In the genomic region with DNA sequence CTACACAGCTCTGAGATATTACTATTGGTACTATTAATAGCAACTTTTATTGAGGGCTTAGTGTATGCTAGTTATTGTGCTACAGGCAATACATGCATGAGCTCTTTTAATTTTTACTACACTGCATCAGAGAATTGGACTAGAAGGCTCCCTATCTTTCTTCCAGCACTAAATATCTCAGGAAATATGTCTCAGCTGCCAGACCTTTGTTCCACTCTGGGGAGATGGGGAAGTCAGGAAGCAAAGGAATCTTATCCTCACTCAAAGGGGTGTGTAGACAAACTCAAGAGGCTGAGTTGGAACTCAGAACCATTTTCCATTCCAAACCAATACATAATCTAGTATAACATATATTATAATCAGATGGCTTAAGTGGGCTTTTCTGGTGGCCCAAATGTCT, we compare ENCODE assay signal across 20 cellular contexts.
A peak's percentile ranks its signal among the peaks of the same experiment; 100 is the strongest.
DNase-seq lines count a peak whose midpoint lies in the region; ATAC-seq and TF ChIP-seq lines count a peak whose summit lies in the region.
"Had no signal": no experiment of that assay in that cellular context is flagged by ENCODE, and none has a peak within 500 bp of the region (broad histone marks: within the 10 kb centered on the region; RNA-seq: fewer than 3 reads in every experiment).

No MANE protein-coding gene starts in this region.

- in situ Hi-C loops in Panc1 (cut with HindIII; ENCODE audit: low pct_unique_long_range_greater_than_20kb, low sequenced_read_pairs), result no loop called here

- H3K9me3 ChIP-seq in Panc1 (ENCODE audit: control insufficient read depth, insufficient read depth, low read depth, low read length) (peaks cover 22% of the 10 kb centered on the region; the same call in 1 of the 2 replicates), smooth muscle cell (replicated peaks; ENCODE audit: low read depth) (no peaks in the 10 kb centered on the region)
- H3K9me3 ChIP-seq: A549 had no signal

- ATAC-seq in Panc1 (no peak), left lobe of liver (peak; percentile 41)
- ATAC-seq: A549; CD8-positive, alpha-beta T cell had no signal

- H4K20me1 ChIP-seq in smooth muscle cell (ENCODE audit: low read depth), result no peaks in the 10 kb centered on the region
- H4K20me1 ChIP-seq: BLaER1 treated with 17β-estradiol and CSF1 and Interleukin-3, amounts not matched to agents 10 nM and 100 nM had no signal

- H3K4me1 ChIP-seq in Panc1 (ENCODE audit: control insufficient read depth, insufficient read depth, low read length), result no peaks in the 10 kb centered on the region; the same call in 1 of the 2 replicates
- H3K4me1 ChIP-seq in smooth muscle cell (ENCODE audit: low read depth), result peaks cover 15% of the 10 kb centered on the region

- H3K4me2 ChIP-seq in smooth muscle cell, result peak overlapping the region; percentile 57
- H3K4me2 ChIP-seq: A549; BLaER1 treated with 17β-estradiol and CSF1 and Interleukin-3, amounts not matched to agents 10 nM and 100 nM had no signal

- no peaks in the 10 kb centered on the region for H3F3A ChIP-seq in smooth muscle cell (ENCODE audit: low read depth)

- POLR2A ChIA-PET in Panc1 (lab: Charles Lee), result no interaction called here

- no peak for TF ChIP-seq CTCF in Panc1 (IDR thresholded peaks at IDR 0.05)
- TF ChIP-seq CTCF in fibroblast of pulmonary artery (IDR thresholded peaks at IDR 0.05; ENCODE audit: low read length, missing control alignments), result no peak
- no peak for TF ChIP-seq CTCF in smooth muscle cell (IDR thresholded peaks at IDR 0.05; ENCODE audit: borderline replicate concordance, insufficient read depth, poor library complexity, severe bottlenecking)

- CTCF ChIA-PET in Panc1 (lab: Charles Lee), result no interaction called here

- no peaks in the 10 kb centered on the region for H3K79me2 ChIP-seq in smooth muscle cell (ENCODE audit: low read depth)

- H2AFZ ChIP-seq in smooth muscle cell (ENCODE audit: low read depth), result peak overlapping the region; percentile 40

- peak overlapping the region; percentile 57; the same call in 1 of the 2 replicates for H3K27ac ChIP-seq in Panc1 (ENCODE audit: low read length)
- peak overlapping the region; percentile 26 for H3K27ac ChIP-seq in smooth muscle cell (ENCODE audit: low read depth)
- H3K27ac ChIP-seq: A549; BLaER1 treated with 17β-estradiol and CSF1 and Interleukin-3, amounts not matched to agents 10 nM and 100 nM had no signal

- DNase-seq in Panc1 (ENCODE audit: low read depth, low spot score) (no peak), fibroblast of pulmonary artery (ENCODE audit: low read depth) (peak; percentile 66), left lobe of liver (ENCODE audit: low spot score) (no peak), smooth muscle cell (lab: John Stamatoyannopoulos, UW; ENCODE audit: unreplicated experiment) (no peak), DMS79 (lab: John Stamatoyannopoulos, UW) (no peak), inferior parietal cortex (ENCODE audit: extremely low spot score) (no peak), T-helper 2 cell (no peak)
- DNase-seq: CD8-positive, alpha-beta T cell; HFFc6; KG1; MV-4-11; NCI-H1417; NCI-H187; NCI-H226; NCI-H524; NCI-H82; OCI-M1; SIG-M5 had no signal

- H3K27me3 ChIP-seq in Panc1 (ENCODE audit: control insufficient read depth, insufficient read depth, low read length), result no peaks in the 10 kb centered on the region
- no peaks in the 10 kb centered on the region for H3K27me3 ChIP-seq in smooth muscle cell (ENCODE audit: low read depth)
- H3K27me3 ChIP-seq: BLaER1 treated with 17β-estradiol and CSF1 and Interleukin-3, amounts not matched to agents 10 nM and 100 nM had no signal

- H3K4me3 ChIP-seq in Panc1 (ENCODE audit: low read depth in 2 of 2, low read length in 2 of 2), result no peak overlapping the region
- H3K4me3 ChIP-seq in fibroblast of pulmonary artery (replicated peaks; ENCODE audit: low read depth, low read length), result no peak overlapping the region
- H3K4me3 ChIP-seq in smooth muscle cell, result no peak overlapping the region
- H3K4me3 ChIP-seq: A549; BLaER1 treated with 17β-estradiol and CSF1 and Interleukin-3, amounts not matched to agents 10 nM and 100 nM had no signal

- BruUV-seq in Panc1 (replicated peaks; lab: Mats Ljungman, UMichigan), result no TSS peak

- H3K36me3 ChIP-seq in Panc1 (ENCODE audit: control insufficient read depth, insufficient read depth, low read length), result no peaks in the 10 kb centered on the region
- no peaks in the 10 kb centered on the region for H3K36me3 ChIP-seq in smooth muscle cell (ENCODE audit: low read depth)

- no peak overlapping the region for H3K9ac ChIP-seq in smooth muscle cell (ENCODE audit: low read depth)
- H3K9ac ChIP-seq: BLaER1 treated with 17β-estradiol and CSF1 and Interleukin-3, amounts not matched to agents 10 nM and 100 nM had no signal

- intact Hi-C loops in Panc1 (cut with micrococcal nuclease; ENCODE audit: unreplicated experiment), result no loop called here
